Comparison of ENCODE assay signal across 8 cellular contexts in genomic region chr17:61927211-61928100, GRCh38. TPM values are rescaled to one million over a fixed set of nuclear protein-coding genes. Genes with fewer than 3 reads are reported as not detected.
DNase-seq lines count a peak whose midpoint lies in the region; ATAC-seq, FAIRE-seq and TF ChIP-seq lines count a peak whose summit lies in the region.

Gene INTS2, minus strand, starts transcription at chr17:61927982. Its CDS starts 1,338 bp downstream, at chr17:61926644.

- peak within 1 kb of the TSS; percentile 94 for H3K9ac ChIP-seq in SK-N-MC (ENCODE audit: insufficient read length)

- peaks cover 15% of the 10 kb centered on the region for H3K36me3 ChIP-seq in SK-N-MC (ENCODE audit: insufficient read depth, low read length)

- FAIRE-seq in G401.6 (lab: Jason Lieb, UNC): peak; percentile 42

- peaks cover 8% of the 10 kb centered on the region for H3K27me3 Mint-ChIP-seq in activated naive CD4-positive, alpha-beta T cell treated with anti-CD3 and anti-CD28 coated beads, Interleukin-2, amount 10 ng/mL, durations not matched to agents 7 days and 5 days

- H3K4me3 ChIP-seq in SK-N-MC: peak within 1 kb of the TSS; percentile 97

- H3K4me3 Mint-ChIP-seq in activated naive CD4-positive, alpha-beta T cell treated with anti-CD3 and anti-CD28 coated beads, Interleukin-2, amount 10 ng/mL, durations not matched to agents 7 days and 5 days: peak within 1 kb of the TSS; percentile 91

- peak; percentile 57 for DNase-seq in NCI-H1048 (lab: John Stamatoyannopoulos, UW)
- DNase-seq in SK-N-MC (ENCODE audit: low read depth, low spot score): peak; percentile 86
- peak; percentile 97 for DNase-seq in activated naive CD4-positive, alpha-beta T cell treated with anti-CD3 and anti-CD28 coated beads, Interleukin-2, amount 10 ng/mL, durations not matched to agents 7 days and 5 days
- peak; percentile 94 for DNase-seq in glomerular visceral epithelial cell (ENCODE audit: extremely low spot score)
- peak; percentile 97 for DNase-seq in omental fat pad (ENCODE audit: low spot score)

- H3K9me3 Mint-ChIP-seq in activated naive CD4-positive, alpha-beta T cell treated with anti-CD3 and anti-CD28 coated beads, Interleukin-2, amount 10 ng/mL, durations not matched to agents 7 days and 5 days: no peaks in the 10 kb centered on the region

- ATAC-seq in HG02571 (IDR thresholded peaks at IDR 0.05; ENCODE audit: unreplicated experiment) (peak; percentile 81), omental fat pad (ENCODE audit: low FRiP score) (peak; percentile 94)

- H3K27ac Mint-ChIP-seq in activated naive CD4-positive, alpha-beta T cell treated with anti-CD3 and anti-CD28 coated beads, Interleukin-2, amount 10 ng/mL, durations not matched to agents 7 days and 5 days: peak within 1 kb of the TSS; percentile 93

- peak in 1 of 3 donors; percentile 10 for TF ChIP-seq CTCF in omental fat pad (IDR thresholded peaks at IDR 0.05)

- CTCF ChIA-PET in activated naive CD4-positive, alpha-beta T cell treated with anti-CD3 and anti-CD28 coated beads, Interleukin-2, amount 10 ng/mL, durations not matched to agents 7 days and 5 days (lab: Charles Lee): interaction anchor here (1.8 kb wide), 1 partner anchor 138 kb away, joined by 4 read pairs; no protein-coding TSS in a partner anchor

- peaks cover 9% of the 10 kb centered on the region for H3K36me3 Mint-ChIP-seq in activated naive CD4-positive, alpha-beta T cell treated with anti-CD3 and anti-CD28 coated beads, Interleukin-2, amount 10 ng/mL, durations not matched to agents 7 days and 5 days

- H3K9me3 ChIP-seq in SK-N-MC (ENCODE audit: low read depth, low read length): no peaks in the 10 kb centered on the region

- H3K4me1 Mint-ChIP-seq in activated naive CD4-positive, alpha-beta T cell treated with anti-CD3 and anti-CD28 coated beads, Interleukin-2, amount 10 ng/mL, durations not matched to agents 7 days and 5 days: peaks cover 26% of the 10 kb centered on the region

- H3K27ac ChIP-seq in SK-N-MC (peak within 1 kb of the TSS; percentile 92), temporal lobe (ENCODE audit: low read depth, low read length) (peak within 1 kb of the TSS; percentile 86)

RNA-seq across cellular contexts. Expression of gene INTS2, which starts in this region (rescaled TPM):
- total RNA-seq in omental fat pad (10 to 100 TPM in 3 of 4 donors, 1 to 10 TPM in 1; 9.6 to 18.0 (median 10.6) TPM), temporal lobe (18.7 TPM)

Comparison
In these comparisons a context has a peak if more than half of its experiments do, and no peak if none do; other contexts are left out.
1. Peak in every context shown above with its lines: DNase-seq, ATAC-seq, H3K4me3 ChIP-seq and H3K27ac ChIP-seq.